In the genomic region with DNA sequence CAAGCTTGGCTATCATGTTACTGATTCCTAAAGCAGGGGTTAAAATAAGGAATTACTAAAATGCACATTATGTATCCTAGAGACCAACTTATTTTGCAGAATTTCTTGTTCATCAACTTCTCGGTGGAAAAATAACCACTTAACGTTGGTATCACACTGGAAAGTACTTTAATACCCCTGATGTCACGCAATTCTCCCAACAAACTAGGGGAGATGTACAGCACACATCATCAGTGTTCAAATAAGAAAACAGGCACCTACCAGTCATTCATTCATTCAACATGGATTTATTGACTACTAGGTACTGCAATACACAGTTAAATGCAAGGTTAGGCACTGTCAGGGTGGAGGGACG, we compare ENCODE assay signal across 8 cellular contexts. TPM values are rescaled to one million over a fixed set of nuclear protein-coding genes. Genes with fewer than 3 reads are reported as not detected.
DNase-seq lines count a peak whose midpoint lies in the region; ATAC-seq and TF ChIP-seq lines count a peak whose summit lies in the region.

No MANE protein-coding gene starts in this region.

- H3K4me1 Mint-ChIP-seq in GM23338 (peaks cover 3% of the 10 kb centered on the region), WTC11 (peaks cover 9% of the 10 kb centered on the region)

- H3K4me3 Mint-ChIP-seq in GM23338 = peak overlapping the region; percentile 94
- peak overlapping the region; percentile 98 for H3K4me3 Mint-ChIP-seq in WTC11

- H2AFZ ChIP-seq in GM23338 = no peak overlapping the region

- peaks cover 8% of the 10 kb centered on the region for H4K20me1 ChIP-seq in GM23338 (replicated peaks; ENCODE audit: insufficient read depth)

- no peak for DNase-seq in GM23338 (ENCODE audit: low spot score)
- DNase-seq in WTC11 (ENCODE audit: low spot score) = no peak
- DNase-seq in right atrium auricular region (ENCODE audit: low spot score) = no peak
- no peak for DNase-seq in ecto neural progenitor cell (ENCODE audit: low spot score)
- no peak for DNase-seq in stimulated activated CD4-positive, alpha-beta T cell treated with anti-CD3 and anti-CD28 coated beads, Interleukin-2, amount 100 ng/mL, for 48 hours
- DNase-seq in T-helper 9 cell = no peak
- DNase-seq in NCI-H1417 treated with DMSO at 0.1 percent for 48 hours (lab: John Stamatoyannopoulos, UW) = no peak

- H3F3A ChIP-seq in GM23338 (replicated peaks; ENCODE audit: low read depth) = no peaks in the 10 kb centered on the region

- H3K4me1 ChIP-seq in GM23338 (ENCODE audit: insufficient read depth) (peaks cover 7% of the 10 kb centered on the region), right atrium auricular region (peaks cover 0 to 15% of the 10 kb centered on the region in 2 donors), skeletal muscle tissue (ENCODE audit: control insufficient read depth in 3 of 3, insufficient read depth in 3 of 3, low read length in 3 of 3) (peaks cover 5 to 13% (median 11%) of the 10 kb centered on the region in 3 donors)

- ATAC-seq in GM23338 = no peak
- ATAC-seq in WTC11 = no peak

- POLR2A ChIA-PET in WTC11 (lab: Charles Lee) = no interaction called here

- CTCF ChIA-PET in WTC11 (lab: Charles Lee) = interaction anchor here (0.8 kb wide), 1 partner anchor 10 kb away, joined by 3 read pairs; no protein-coding TSS in a partner anchor

- H3K27me3 ChIP-seq in GM23338 (ENCODE audit: insufficient read depth) (no peaks in the 10 kb centered on the region), right atrium auricular region (no peaks in the 10 kb centered on the region), skeletal muscle tissue (ENCODE audit: control insufficient read depth in 3 of 3, insufficient read depth in 3 of 3, low read length in 3 of 3) (no peaks in the 10 kb centered on the region)

- no peaks in the 10 kb centered on the region for H3K9me3 Mint-ChIP-seq in GM23338
- H3K9me3 Mint-ChIP-seq in WTC11 = 0 out of 2 replicates have a peak, but pooled peaks cover 2% of the 10 kb centered on the region

- peak overlapping the region; percentile 75 to 88 (median 82) for H3K9ac ChIP-seq in skeletal muscle tissue (ENCODE audit: low read depth in 1 of 3, low read length in 3 of 3)

- H3K36me3 Mint-ChIP-seq in GM23338 (ENCODE audit: low read depth) (peaks cover 47% of the 10 kb centered on the region), WTC11 (peaks cover 46% of the 10 kb centered on the region)

- H3K9me3 ChIP-seq in right atrium auricular region (no peaks in the 10 kb centered on the region), skeletal muscle tissue (ENCODE audit: control insufficient read depth in 3 of 3, low read length in 3 of 3) (no peaks in the 10 kb centered on the region)

- H3K9me2 ChIP-seq in GM23338 (ENCODE audit: insufficient read depth) = no peaks in the 10 kb centered on the region

- H3K79me2 ChIP-seq in GM23338 (replicated peaks; ENCODE audit: insufficient read depth) = peaks cover 19% of the 10 kb centered on the region

- H3K27me3 Mint-ChIP-seq in GM23338 (ENCODE audit: insufficient read depth, low read depth, poor library complexity) (peaks cover 6% of the 10 kb centered on the region), WTC11 (ENCODE audit: low read depth) (no peaks in the 10 kb centered on the region)

- TF ChIP-seq CTCF in GM23338 (conservative IDR thresholded peaks at IDR 0.05; ENCODE audit: low read depth in 2 of 2) (no peak), WTC11 (IDR thresholded peaks at IDR 0.05) (no peak), right atrium auricular region (IDR thresholded peaks at IDR 0.05) (no peak)

- H3K27ac ChIP-seq in GM23338 (ENCODE audit: low read depth) (peak overlapping the region; percentile 56; the same call in 1 of the 2 replicates), right atrium auricular region (peak overlapping the region; percentile 89 to 92), skeletal muscle tissue (ENCODE audit: low read depth, low read length) (peak overlapping the region; percentile 61)

- peak overlapping the region; percentile 70 for H3K4me3 ChIP-seq in GM23338
- peak overlapping the region; percentile 67 to 81 for H3K4me3 ChIP-seq in right atrium auricular region
- H3K4me3 ChIP-seq in skeletal muscle tissue (ENCODE audit: low read length in 3 of 3) = peak overlapping the region; percentile 76 to 88 (median 81)

- H3K27ac Mint-ChIP-seq in GM23338 (peak overlapping the region; percentile 63; the same call in 1 of the 2 replicates), WTC11 (peak overlapping the region; percentile 42; the same call in 1 of the 2 replicates)

- H3K36me3 ChIP-seq in GM23338 (ENCODE audit: insufficient read depth) (peaks cover 41% of the 10 kb centered on the region), right atrium auricular region (peaks cover 46% of the 10 kb centered on the region), skeletal muscle tissue (ENCODE audit: control insufficient read depth in 3 of 3, insufficient read depth in 3 of 3, low read length in 3 of 3) (peaks cover 18 to 38% (median 37%) of the 10 kb centered on the region in 3 donors)

- H3K4me2 ChIP-seq in GM23338 = peak overlapping the region; percentile 85

TF ChIP-seq in GM23338, 12 proteins besides CTCF, POLR2A, EP300 and RAD21:
- TF ChIP-seq, protein P1, sequence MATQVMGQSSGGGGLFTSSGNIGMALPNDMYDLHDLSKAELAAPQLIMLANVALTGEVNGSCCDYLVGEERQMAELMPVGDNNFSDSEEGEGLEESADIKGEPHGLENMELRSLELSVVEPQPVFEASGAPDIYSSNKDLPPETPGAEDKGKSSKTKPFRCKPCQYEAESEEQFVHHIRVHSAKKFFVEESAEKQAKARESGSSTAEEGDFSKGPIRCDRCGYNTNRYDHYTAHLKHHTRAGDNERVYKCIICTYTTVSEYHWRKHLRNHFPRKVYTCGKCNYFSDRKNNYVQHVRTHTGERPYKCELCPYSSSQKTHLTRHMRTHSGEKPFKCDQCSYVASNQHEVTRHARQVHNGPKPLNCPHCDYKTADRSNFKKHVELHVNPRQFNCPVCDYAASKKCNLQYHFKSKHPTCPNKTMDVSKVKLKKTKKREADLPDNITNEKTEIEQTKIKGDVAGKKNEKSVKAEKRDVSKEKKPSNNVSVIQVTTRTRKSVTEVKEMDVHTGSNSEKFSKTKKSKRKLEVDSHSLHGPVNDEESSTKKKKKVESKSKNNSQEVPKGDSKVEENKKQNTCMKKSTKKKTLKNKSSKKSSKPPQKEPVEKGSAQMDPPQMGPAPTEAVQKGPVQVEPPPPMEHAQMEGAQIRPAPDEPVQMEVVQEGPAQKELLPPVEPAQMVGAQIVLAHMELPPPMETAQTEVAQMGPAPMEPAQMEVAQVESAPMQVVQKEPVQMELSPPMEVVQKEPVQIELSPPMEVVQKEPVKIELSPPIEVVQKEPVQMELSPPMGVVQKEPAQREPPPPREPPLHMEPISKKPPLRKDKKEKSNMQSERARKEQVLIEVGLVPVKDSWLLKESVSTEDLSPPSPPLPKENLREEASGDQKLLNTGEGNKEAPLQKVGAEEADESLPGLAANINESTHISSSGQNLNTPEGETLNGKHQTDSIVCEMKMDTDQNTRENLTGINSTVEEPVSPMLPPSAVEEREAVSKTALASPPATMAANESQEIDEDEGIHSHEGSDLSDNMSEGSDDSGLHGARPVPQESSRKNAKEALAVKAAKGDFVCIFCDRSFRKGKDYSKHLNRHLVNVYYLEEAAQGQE (IDR thresholded peaks at IDR 0.05; ENCODE audit: unreplicated experiment) = no peak
- no peak for TF ChIP-seq CREB1 (CRISPR knock-in tag; IDR thresholded peaks at IDR 0.05; ENCODE audit: low read depth)

TF ChIP-seq in WTC11, 78 proteins besides CTCF, POLR2A, EP300 and RAD21 (continues in another document):
- TF ChIP-seq, protein P2, sequence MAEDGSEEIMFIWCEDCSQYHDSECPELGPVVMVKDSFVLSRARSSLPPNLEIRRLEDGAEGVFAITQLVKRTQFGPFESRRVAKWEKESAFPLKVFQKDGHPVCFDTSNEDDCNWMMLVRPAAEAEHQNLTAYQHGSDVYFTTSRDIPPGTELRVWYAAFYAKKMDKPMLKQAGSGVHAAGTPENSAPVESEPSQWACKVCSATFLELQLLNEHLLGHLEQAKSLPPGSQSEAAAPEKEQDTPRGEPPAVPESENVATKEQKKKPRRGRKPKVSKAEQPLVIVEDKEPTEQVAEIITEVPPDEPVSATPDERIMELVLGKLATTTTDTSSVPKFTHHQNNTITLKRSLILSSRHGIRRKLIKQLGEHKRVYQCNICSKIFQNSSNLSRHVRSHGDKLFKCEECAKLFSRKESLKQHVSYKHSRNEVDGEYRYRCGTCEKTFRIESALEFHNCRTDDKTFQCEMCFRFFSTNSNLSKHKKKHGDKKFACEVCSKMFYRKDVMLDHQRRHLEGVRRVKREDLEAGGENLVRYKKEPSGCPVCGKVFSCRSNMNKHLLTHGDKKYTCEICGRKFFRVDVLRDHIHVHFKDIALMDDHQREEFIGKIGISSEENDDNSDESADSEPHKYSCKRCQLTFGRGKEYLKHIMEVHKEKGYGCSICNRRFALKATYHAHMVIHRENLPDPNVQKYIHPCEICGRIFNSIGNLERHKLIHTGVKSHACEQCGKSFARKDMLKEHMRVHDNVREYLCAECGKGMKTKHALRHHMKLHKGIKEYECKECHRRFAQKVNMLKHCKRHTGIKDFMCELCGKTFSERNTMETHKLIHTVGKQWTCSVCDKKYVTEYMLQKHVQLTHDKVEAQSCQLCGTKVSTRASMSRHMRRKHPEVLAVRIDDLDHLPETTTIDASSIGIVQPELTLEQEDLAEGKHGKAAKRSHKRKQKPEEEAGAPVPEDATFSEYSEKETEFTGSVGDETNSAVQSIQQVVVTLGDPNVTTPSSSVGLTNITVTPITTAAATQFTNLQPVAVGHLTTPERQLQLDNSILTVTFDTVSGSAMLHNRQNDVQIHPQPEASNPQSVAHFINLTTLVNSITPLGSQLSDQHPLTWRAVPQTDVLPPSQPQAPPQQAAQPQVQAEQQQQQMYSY (CRISPR knock-in tag; IDR thresholded peaks at IDR 0.05) = no peak

RNA-seq across cellular contexts. Expression of gene HUS1, which starts 0.6 kb away (rescaled TPM):
- total RNA-seq in GM23338 (2014; rRNA removed; shearing (Covaris generic)) = 29.7 and 39.0 TPM in 2 replicates
- 12.9 and 14.9 TPM in 2 replicates for polyA plus RNA-seq in GM23338 (2016; fragmentation: Nextera tagmentation; extraction: Ambion mirVana)
- total RNA-seq in WTC11 (2021) (31.1 to 33.4 TPM (median 32.7 TPM) in 3 replicates), right atrium auricular region (10 to 100 TPM; 19.7 to 25.4 TPM), skeletal muscle tissue (10.4 TPM)

RNA-seq across cellular contexts. Expression of gene PKD1L1, which starts 30.5 kb away (rescaled TPM):
- total RNA-seq in GM23338 (2014; rRNA removed; shearing (Covaris generic)) = 0.03 and 0.16 TPM in 2 replicates
- polyA plus RNA-seq in GM23338 (2016; fragmentation: Nextera tagmentation; extraction: Ambion mirVana) = not detected in 2 replicates
- total RNA-seq in WTC11 (2021) (0.07 to 0.16 TPM (median 0.09 TPM) in 3 replicates), right atrium auricular region (1 to 10 TPM in 1 of 2 donors, under 1 TPM in 1; 0.98 to 1.1 TPM), skeletal muscle tissue (0.52 TPM)

RNA-seq across cellular contexts. Expression of gene SUN3, which starts 50.1 kb away (rescaled TPM):
- 0.52 TPM in 1 of 2 replicates, not detected in the other for total RNA-seq in GM23338 (2014; rRNA removed; shearing (Covaris generic))
- polyA plus RNA-seq in GM23338 (2016; fragmentation: Nextera tagmentation; extraction: Ambion mirVana) = 1.0 TPM in 1 of 2 replicates, not detected in the other
- total RNA-seq in WTC11 (2021) (not detected in 3 replicates), right atrium auricular region (not detected), skeletal muscle tissue (not detected)

RNA-seq across cellular contexts. Expression of gene C7orf57, which starts 56.6 kb away (rescaled TPM):
- 0.42 and 1.6 TPM in 2 replicates for total RNA-seq in GM23338 (2014; rRNA removed; shearing (Covaris generic))
- polyA plus RNA-seq in GM23338 (2016; fragmentation: Nextera tagmentation; extraction: Ambion mirVana) = 1.7 and 2.1 TPM in 2 replicates
- total RNA-seq in WTC11 (2021) (0.39 to 0.90 TPM (median 0.60 TPM) in 3 replicates), right atrium auricular region (not detected), skeletal muscle tissue (not detected)
